ENCODE assay signal across 1 cellular context in the genomic region with DNA sequence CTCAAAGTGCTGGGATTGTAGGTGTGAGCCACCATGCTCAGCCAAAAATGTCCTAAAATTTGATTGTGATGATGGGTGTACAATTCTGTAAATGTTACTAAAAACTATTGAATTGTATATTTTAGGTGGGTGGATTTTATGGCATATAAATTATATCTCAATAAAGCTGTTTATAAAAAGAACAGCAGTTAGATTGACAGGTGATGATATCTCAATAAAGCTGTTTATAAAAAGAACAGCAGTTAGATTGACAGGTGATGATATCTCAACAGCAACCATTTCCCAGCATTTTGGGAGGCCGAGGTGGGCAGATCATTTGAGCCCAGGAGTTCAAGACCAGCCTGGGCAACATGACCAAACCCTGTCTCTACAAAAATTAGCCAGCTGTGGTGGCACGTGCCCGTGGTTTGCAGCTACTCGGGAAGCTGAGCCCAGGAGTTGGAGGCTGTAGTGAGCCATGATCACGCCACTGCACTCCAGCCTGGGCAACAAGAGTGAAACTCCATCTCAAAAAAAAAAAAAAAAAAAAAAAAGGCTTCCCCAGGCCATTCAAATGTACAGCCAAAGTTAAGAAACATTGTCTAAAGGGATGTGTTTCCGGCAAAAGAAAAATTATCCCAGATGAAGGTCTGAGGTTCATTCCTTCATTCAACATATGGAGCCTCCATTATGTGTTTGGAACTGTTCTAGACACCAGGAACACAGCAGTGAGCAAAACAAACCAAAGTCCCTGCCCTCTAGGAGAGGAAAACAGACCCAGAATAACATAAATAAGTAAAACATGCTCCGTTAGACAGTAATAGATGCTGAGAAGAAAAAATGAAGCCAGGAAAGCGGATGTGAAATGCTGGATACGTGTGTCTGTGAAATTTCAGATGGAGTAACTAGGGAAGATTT.
TF ChIP-seq lines count a peak whose summit lies in the region.

No MANE protein-coding gene starts in this region.

TF ChIP-seq in HepG2, 621 proteins besides CTCF, POLR2A, EP300 and RAD21 (continued from another document):
- no peak for TF ChIP-seq ATF5 (CRISPR knock-in tag; IDR thresholded peaks at IDR 0.05; ENCODE audit: low read depth)
- no peak for TF ChIP-seq ATF7 (IDR thresholded peaks at IDR 0.05)
- no peak for TF ChIP-seq ATF7 (CRISPR knock-in tag; IDR thresholded peaks at IDR 0.05)
- 0 out of 2 replicates have a peak, but pooled peaks have one; percentile 40 for TF ChIP-seq ZSCAN31 (CRISPR knock-in tag; IDR thresholded peaks at IDR 0.05; ENCODE audit: low read depth)
- peak; percentile 9; the same call in 1 of the 2 replicates for TF ChIP-seq RCOR2 (CRISPR knock-in tag; IDR thresholded peaks at IDR 0.05)
- no peak for TF ChIP-seq ARID5B (CRISPR knock-in tag; IDR thresholded peaks at IDR 0.05)
- TF ChIP-seq ZBTB38 (CRISPR knock-in tag; IDR thresholded peaks at IDR 0.05) = 0 out of 2 replicates have a peak, but pooled peaks have one; percentile 78
- no peak for TF ChIP-seq YY1 (IDR thresholded peaks at IDR 0.05; ENCODE audit: insufficient read depth, insufficient replicate concordance, low read depth, low read length)
- peak; percentile 13; the same call in 1 of the 2 replicates for TF ChIP-seq KAT7 (CRISPR knock-in tag; IDR thresholded peaks at IDR 0.05; ENCODE audit: borderline replicate concordance)
